In the genomic region with DNA sequence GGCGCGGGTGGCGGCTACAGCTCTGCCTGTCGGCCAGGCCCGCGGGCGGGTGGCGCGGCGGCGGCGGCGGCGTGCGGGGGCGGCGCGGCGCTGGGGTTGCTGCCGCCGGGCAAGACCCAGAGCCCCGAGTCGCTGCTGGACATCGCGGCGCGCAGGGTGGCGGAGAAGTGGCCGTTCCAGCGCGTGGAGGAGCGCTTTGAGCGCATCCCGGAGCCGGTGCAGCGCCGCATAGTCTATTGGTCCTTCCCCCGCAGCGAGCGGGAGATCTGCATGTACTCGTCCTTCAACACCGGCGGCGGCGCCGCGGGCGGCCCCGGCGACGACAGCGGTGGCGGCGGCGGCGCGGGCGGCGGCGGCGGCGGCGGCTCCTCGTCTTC, we compare ENCODE assay signal across 8 cellular contexts. TPM values are rescaled to one million over a fixed set of nuclear protein-coding genes. Genes with fewer than 3 reads are reported as not detected.
DNase-seq lines count a peak whose midpoint lies in the region; ATAC-seq and TF ChIP-seq lines count a peak whose summit lies in the region.

No MANE protein-coding gene starts in this region.

- no peak for TF ChIP-seq POLR2A in erythroblast (IDR thresholded peaks at IDR 0.05; ENCODE audit: low read length)

- DNase-seq in NCI-H1092 treated with DMSO at 0.1 percent for 48 hours (lab: John Stamatoyannopoulos, UW) = peak; percentile 23
- no peak for DNase-seq in NCI-H1092 (lab: John Stamatoyannopoulos, UW)
- peak; percentile 43 to 46 for DNase-seq in activated CD4-positive, alpha-beta T cell treated with anti-CD3 and anti-CD28 coated beads for 4 hours
- peak; percentile 69 to 81 for DNase-seq in erythroblast (lab: John Stamatoyannopoulos, UW)
- peak; percentile 44 for DNase-seq in neural crest cell (ENCODE audit: low read depth, low spot score)
- DNase-seq in HPDE6-E6E7 (ENCODE audit: extremely low spot score) = no peak
- no peak for DNase-seq in COLO829 (ENCODE audit: low spot score)

- H3K36me3 Mint-ChIP-seq in neural crest cell (ENCODE audit: low read depth) = peaks cover 14% of the 10 kb centered on the region

- H3K27me3 Mint-ChIP-seq in neural crest cell (ENCODE audit: low read depth) = peaks cover 2% of the 10 kb centered on the region

- no peak for TF ChIP-seq CTCF in neural crest cell (conservative IDR thresholded peaks at IDR 0.05)

- peak; percentile 1 for ATAC-seq in HG02938 (IDR thresholded peaks at IDR 0.05; ENCODE audit: unreplicated experiment)

- no peaks in the 10 kb centered on the region for H3K9me3 Mint-ChIP-seq in neural crest cell

- H3K27ac Mint-ChIP-seq in neural crest cell (ENCODE audit: unreplicated experiment) = no peak overlapping the region

- H3K4me3 Mint-ChIP-seq in neural crest cell = peak overlapping the region; percentile 100

- H3K4me1 Mint-ChIP-seq in neural crest cell = peaks cover 62% of the 10 kb centered on the region

RNA-seq across cellular contexts. Expression of a gene that starts 0.3 kb away (rescaled TPM):
- total RNA-seq in neural crest cell = 33.8 and 34.3 TPM in 2 replicates

Comparison
In these comparisons a context has a peak if more than half of its experiments do, and no peak if none do; other contexts are left out.
1. DNase-seq: peak in NCI-H1092 treated with DMSO at 0.1 percent for 48 hours (single experiment), activated CD4-positive, alpha-beta T cell treated with anti-CD3 and anti-CD28 coated beads for 4 hours (2 of 2), erythroblast (2 of 2) and neural crest cell (single experiment); none in NCI-H1092 (single experiment), HPDE6-E6E7 (single experiment) and COLO829 (single experiment).